ENCODE assay signal across 17 cellular contexts in the genomic region with DNA sequence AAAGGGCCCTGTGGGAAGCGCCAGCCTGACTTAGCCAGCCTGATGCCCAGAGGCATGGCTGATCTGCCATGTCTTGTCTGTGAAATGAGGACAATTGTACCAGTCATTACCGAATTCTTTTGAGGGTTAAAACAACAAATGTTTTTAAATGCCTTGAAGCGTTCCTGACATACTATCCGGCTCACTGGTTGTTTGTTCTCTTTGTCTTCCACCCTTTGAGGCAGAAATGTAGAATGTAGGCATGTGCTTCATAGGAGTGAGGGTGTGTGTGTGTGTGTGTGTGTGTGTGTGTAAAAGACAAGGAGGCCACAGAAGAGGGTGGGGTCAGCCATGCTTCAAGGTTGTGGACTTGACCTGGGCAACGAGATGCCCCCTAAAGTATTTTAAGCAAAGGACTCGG. TPM values are rescaled to one million over a fixed set of nuclear protein-coding genes. Genes with fewer than 3 reads are reported as not detected.
DNase-seq lines count a peak whose midpoint lies in the region; ATAC-seq and TF ChIP-seq lines count a peak whose summit lies in the region.
"Had no signal": no experiment of that assay in that cellular context is flagged by ENCODE, and none has a peak within 500 bp of the region (broad histone marks: within the 10 kb centered on the region; RNA-seq: fewer than 3 reads in every experiment).

No MANE protein-coding gene starts in this region.

- DNase-seq in Caki2 (ENCODE audit: low read depth) (peak; percentile 53), astrocyte of the hippocampus (ENCODE audit: low read depth, low spot score) (peak; percentile 63), foreskin melanocyte (peak; percentile 99), trophoblast cell (peak in 1 of 2 donors; percentile 54), MV-4-11 (lab: John Stamatoyannopoulos, UW) (no peak), uterus (no peak)
- DNase-seq: DMS153, EL, Kasumi-1, NCI-H1417, NCI-H2029, NCI-H510A treated with DMSO at 0.1 percent for 48 hours had no signal

- H3K36me3 ChIP-seq in trophoblast cell (ENCODE audit: control insufficient read depth in 1 of 2, insufficient read depth in 2 of 2, low read length in 2 of 2): peaks cover 8 to 14% of the 10 kb centered on the region in 2 experiments
- H3K36me3 ChIP-seq in uterus: no peaks in the 10 kb centered on the region

- ATAC-seq in GM21786 (IDR thresholded peaks at IDR 0.05; ENCODE audit: unreplicated experiment) (no peak), GM18498 (IDR thresholded peaks at IDR 0.05; ENCODE audit: unreplicated experiment) (no peak)

- H4K12ac ChIP-seq in trophoblast cell (ENCODE audit: low read depth, low read length): no peak overlapping the region

- H3K18ac ChIP-seq in trophoblast cell (ENCODE audit: low read length): no peak overlapping the region

- in situ Hi-C loops in Caki2 (cut with HindIII; ENCODE audit: low pct_unique_long_range_greater_than_20kb, low sequenced_read_pairs): no loop called here

- intact Hi-C loops in uterus (cut with DNase I; ENCODE audit: low total_unique reads): no loop called here

- no peak overlapping the region for H2AK5ac ChIP-seq in trophoblast cell (ENCODE audit: low read length)

- no peak overlapping the region for H4K91ac ChIP-seq in trophoblast cell (ENCODE audit: low read depth, low read length)

- H3K4me3 ChIP-seq in trophoblast cell (ENCODE audit: low read depth, low read length) (no peak overlapping the region), uterus (no peak overlapping the region)
- H3K4me3 ChIP-seq: BLaER1 treated with 17β-estradiol and CSF1 and Interleukin-3, amounts not matched to agents 10 nM and 100 nM had no signal

- no peak overlapping the region for H3K4ac ChIP-seq in trophoblast cell (ENCODE audit: low read depth, low read length)

- peak overlapping the region; percentile 17 for H2BK12ac ChIP-seq in trophoblast cell (ENCODE audit: low read length)

- no peak overlapping the region for H3K23ac ChIP-seq in trophoblast cell (ENCODE audit: low read length)

- H3K27ac ChIP-seq in trophoblast cell (ENCODE audit: low read depth, low read length): peak overlapping the region; percentile 13
- no peak overlapping the region for H3K27ac ChIP-seq in uterus
- H3K27ac ChIP-seq: BLaER1 treated with 17β-estradiol and CSF1 and Interleukin-3, amounts not matched to agents 10 nM and 100 nM had no signal

- H3K27me3 ChIP-seq in trophoblast cell (ENCODE audit: insufficient read depth, low read length) (no peaks in the 10 kb centered on the region), uterus (no peaks in the 10 kb centered on the region)
- H3K27me3 ChIP-seq: BLaER1 treated with 17β-estradiol and CSF1 and Interleukin-3, amounts not matched to agents 10 nM and 100 nM had no signal

- TF ChIP-seq CTCF in uterus (IDR thresholded peaks at IDR 0.05): no peak

- no peak overlapping the region for H3K14ac ChIP-seq in trophoblast cell (ENCODE audit: low read length)

- H2BK5ac ChIP-seq in trophoblast cell (ENCODE audit: low read depth, low read length, poor library complexity): no peak overlapping the region

- no CpG with 5 or more reads among the region's 6 CpGs for WGBS in trophoblast cell (ENCODE audit: extremely low coverage, insufficient coverage, insufficient read length)

- H3K9me3 ChIP-seq in trophoblast cell (ENCODE audit: insufficient read depth, low read depth, low read length) (peaks cover 1% of the 10 kb centered on the region), uterus (no peaks in the 10 kb centered on the region)
- H3K9me3 ChIP-seq: BLaER1 treated with 17β-estradiol and CSF1 and Interleukin-3, amounts not matched to agents 10 nM and 100 nM had no signal

- H2BK120ac ChIP-seq in trophoblast cell (ENCODE audit: insufficient read depth, low read length, poor library complexity): no peak overlapping the region

- H3K79me1 ChIP-seq in trophoblast cell (ENCODE audit: low read length): peaks cover 2% of the 10 kb centered on the region

- no peak overlapping the region for H4K8ac ChIP-seq in trophoblast cell (ENCODE audit: low read depth, low read length)

- H3K4me1 ChIP-seq in trophoblast cell (ENCODE audit: control insufficient read depth in 1 of 2, insufficient read depth in 2 of 2, low read length in 2 of 2): peaks cover 4 to 23% of the 10 kb centered on the region in 2 experiments
- H3K4me1 ChIP-seq in uterus: no peaks in the 10 kb centered on the region
- H3K4me1 ChIP-seq: BLaER1 treated with 17β-estradiol and CSF1 and Interleukin-3, amounts not matched to agents 10 nM and 100 nM had no signal

- H3K4me2 ChIP-seq in trophoblast cell (ENCODE audit: low read length): no peak overlapping the region
- H3K4me2 ChIP-seq: BLaER1 treated with 17β-estradiol and CSF1 and Interleukin-3, amounts not matched to agents 10 nM and 100 nM had no signal

- no peak for TF ChIP-seq POLR2A in uterus (IDR thresholded peaks at IDR 0.05)

- H3K79me2 ChIP-seq in trophoblast cell (ENCODE audit: control insufficient read depth, insufficient read depth, low read length, poor library complexity): no peaks in the 10 kb centered on the region

- no peak overlapping the region for H3K9ac ChIP-seq in trophoblast cell (ENCODE audit: low read length)
- H3K9ac ChIP-seq: BLaER1 treated with 17β-estradiol and CSF1 and Interleukin-3, amounts not matched to agents 10 nM and 100 nM had no signal

- H2AFZ ChIP-seq in trophoblast cell (ENCODE audit: insufficient read depth, low read length, poor library complexity): no peak overlapping the region

RNA-seq across cellular contexts. Expression of a gene that starts 35.5 kb away (rescaled TPM):
- 17.5 and 20.9 TPM in 2 replicates for total RNA-seq in Caki2 (2014; rRNA removed; shearing (Covaris generic); ENCODE audit: low replicate concordance)
- polyA plus RNA-seq in trophoblast cell (2013): 16.6 and 17.3 TPM in 2 replicates
- 10 to 100 TPM; 21.0 to 38.7 (median 24.2) TPM for total RNA-seq in uterus

RNA-seq across cellular contexts. Expression of a gene that starts 43.3 kb away (rescaled TPM):
- 18.6 and 36.8 TPM in 2 replicates for total RNA-seq in Caki2 (2014; rRNA removed; shearing (Covaris generic); ENCODE audit: low replicate concordance)
- 34.1 and 35.9 TPM in 2 replicates for polyA plus RNA-seq in trophoblast cell (2013)
- 10 to 100 TPM; 10.2 to 62.6 (median 22.8) TPM for total RNA-seq in uterus

RNA-seq across cellular contexts. Expression of a gene that starts 52.5 kb away (rescaled TPM):
- total RNA-seq in Caki2 (2014; rRNA removed; shearing (Covaris generic); ENCODE audit: low replicate concordance): 0.17 and 0.20 TPM in 2 replicates
- polyA plus RNA-seq in trophoblast cell (2013): 0.05 and 0.11 TPM in 2 replicates
- total RNA-seq in uterus: not detected
- total RNA-seq: A172, H9 had no signal

Comparison
In these comparisons a context has a peak if more than half of its experiments do, and no peak if none do; other contexts are left out.
1. DNase-seq: peak in Caki2 (single experiment), astrocyte of the hippocampus (single experiment) and foreskin melanocyte (single experiment); none in MV-4-11 (single experiment) and uterus (0 of 2).